9 cellular contexts compared by ENCODE assay signal in the genomic region with DNA sequence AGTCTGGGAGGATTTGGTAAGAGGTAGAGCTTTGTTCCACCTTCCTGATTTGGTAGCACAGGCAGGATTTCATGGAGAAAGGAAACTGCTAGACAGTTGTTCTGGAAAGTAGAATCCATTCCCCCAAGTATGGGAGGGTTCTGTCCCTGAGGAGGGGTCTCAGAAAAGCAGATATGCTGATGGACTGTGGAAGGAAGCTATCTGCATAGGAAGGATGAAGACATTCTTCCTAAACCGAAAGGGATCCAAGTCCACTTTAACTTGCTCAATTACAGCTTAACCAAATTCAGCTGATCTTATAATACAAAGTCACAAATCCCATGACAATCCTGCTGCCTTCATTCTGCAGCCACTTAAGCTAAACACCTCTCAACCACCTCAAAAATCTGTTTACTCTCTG. TPM values are rescaled to one million over a fixed set of nuclear protein-coding genes. Genes with fewer than 3 reads are reported as not detected.
DNase-seq lines count a peak whose midpoint lies in the region; ATAC-seq and TF ChIP-seq lines count a peak whose summit lies in the region.
"Had no signal": no experiment of that assay in that cellular context is flagged by ENCODE, and none has a peak within 500 bp of the region (broad histone marks: within the 10 kb centered on the region; RNA-seq: fewer than 3 reads in every experiment).

No MANE protein-coding gene starts in this region.

- peaks cover 0 to 71% (median 19%) of the 10 kb centered on the region in 12 donors for H3K4me1 ChIP-seq in heart left ventricle
- peaks cover 50% of the 10 kb centered on the region for H3K4me1 ChIP-seq in body of pancreas
- peaks cover 21% of the 10 kb centered on the region for H3K4me1 ChIP-seq in muscle layer of colon (ENCODE audit: insufficient read depth, low read length)
- H3K4me1 ChIP-seq in uterus, result no peaks in the 10 kb centered on the region

- H3K4me3 ChIP-seq in heart left ventricle (peak overlapping the region in 11 of 12 donors; percentile 11 to 98 (median 93)), body of pancreas (peak overlapping the region in 1 of 2 donors; percentile 99), muscle layer of colon (ENCODE audit: low read depth in 1 of 2, low read length in 2 of 2) (peak overlapping the region; percentile 8 to 89), uterus (peak overlapping the region; percentile 6 to 75)

- TF ChIP-seq CTCF in heart left ventricle (IDR thresholded peaks at IDR 0.05), result no peak
- TF ChIP-seq CTCF in body of pancreas (IDR thresholded peaks at IDR 0.05), result no peak
- no peak for TF ChIP-seq CTCF in uterus (IDR thresholded peaks at IDR 0.05)

- H3K36me3 ChIP-seq in heart left ventricle (no peaks in the 10 kb centered on the region), body of pancreas (replicated peaks in 1 of 2; ENCODE audit: insufficient read depth in 1 of 2, low read depth in 2 of 2) (no peaks in the 10 kb centered on the region), muscle layer of colon (ENCODE audit: insufficient read depth, low read length) (no peaks in the 10 kb centered on the region), uterus (no peaks in the 10 kb centered on the region)

- intact Hi-C loops in heart left ventricle (cut with DNase I) (loop anchor here in 6 of 10 donors (5.0 to 10.0 kb wide), 5 partner anchors 102 to 452 kb away; a partner anchor contains a TSS), left cardiac atrium (cut with DNase I) (loop anchor here in 1 of 2 donors (10.0 kb wide), 1 partner anchor 202 kb away; no protein-coding TSS in a partner anchor), body of pancreas (cut with DNase I) (no loop called here), uterus (cut with DNase I; ENCODE audit: low total_unique reads) (no loop called here)

- ATAC-seq in heart left ventricle, result no peak
- ATAC-seq in left cardiac atrium, result no peak
- ATAC-seq in body of pancreas, result no peak

- TF ChIP-seq POLR2A in heart left ventricle (IDR thresholded peaks at IDR 0.05) (no peak), body of pancreas (IDR thresholded peaks at IDR 0.05) (no peak), uterus (IDR thresholded peaks at IDR 0.05) (no peak)

- 20 to 35% (median 27%) methylated on average over 1 of the region's 1 CpG for WGBS in heart left ventricle, 4 donors
- WGBS in body of pancreas, 2 donors, result 11 to 27% methylated on average over 1 of the region's 1 CpG

- CTCF ChIA-PET in HEK293T (lab: Yijun Ruan, JAX), result interaction anchor here (0.9 to 2.3 kb wide), 3 partner anchors 12 to 218 kb away, joined by 3 to 9 read pairs (median 3); no protein-coding TSS in a partner anchor

- H3K27me3 ChIP-seq in heart left ventricle (no peaks in the 10 kb centered on the region), body of pancreas (no peaks in the 10 kb centered on the region), muscle layer of colon (ENCODE audit: control insufficient read depth in 1 of 2, insufficient read depth in 2 of 2, low read length in 2 of 2) (no peaks in the 10 kb centered on the region), uterus (no peaks in the 10 kb centered on the region)

- POLR2A ChIA-PET in HEK293T (lab: Yijun Ruan, JAX), result no interaction called here

- H3K9me3 ChIP-seq in heart left ventricle (no peaks in the 10 kb centered on the region), body of pancreas (no peaks in the 10 kb centered on the region), muscle layer of colon (ENCODE audit: low read length) (no peaks in the 10 kb centered on the region), uterus (no peaks in the 10 kb centered on the region)

- H3K9ac ChIP-seq in muscle layer of colon (ENCODE audit: low read length), result peak overlapping the region; percentile 29

- no peak for DNase-seq in heart left ventricle
- no peak for DNase-seq in left cardiac atrium
- no peak for DNase-seq in body of pancreas
- DNase-seq in uterus, result no peak
- no peak for DNase-seq in pons (ENCODE audit: low spot score)
- no peak for DNase-seq in GM19238 (ENCODE audit: insufficient read length, low spot score)
- DNase-seq in HEK293T (ENCODE audit: extremely low spot score), result no peak
- DNase-seq: NCI-H1092 had no signal

- H3K27ac ChIP-seq in heart left ventricle (peak overlapping the region in 7 of 12 donors; percentile 43 to 99 (median 95)), body of pancreas (peak overlapping the region in 3 of 4 donors; percentile 88 to 96 (median 91)), muscle layer of colon (ENCODE audit: low read depth, low read length) (peak overlapping the region; percentile 31), uterus (peak overlapping the region in 1 of 2 donors; percentile 96)

TF ChIP-seq in HEK293T, 16 proteins besides CTCF, POLR2A, EP300 and RAD21:
- TF ChIP-seq FOXA1 (IDR thresholded peaks at IDR 0.05) (no peak), ARNT (IDR thresholded peaks at IDR 0.05) (no peak), FOXM1 (IDR thresholded peaks at IDR 0.05; ENCODE audit: borderline replicate concordance) (no peak), SUZ12 (IDR thresholded peaks at IDR 0.05) (no peak), SP1 (IDR thresholded peaks at IDR 0.05) (no peak), L3MBTL2 (conservative IDR thresholded peaks at IDR 0.05) (no peak), BHLHE40 (IDR thresholded peaks at IDR 0.05; ENCODE audit: borderline replicate concordance) (no peak), ZNF384 (IDR thresholded peaks at IDR 0.05) (no peak), TARDBP (IDR thresholded peaks at IDR 0.05) (no peak), LEF1 (IDR thresholded peaks at IDR 0.05; ENCODE audit: borderline replicate concordance) (no peak)
- TF ChIP-seq, protein P1, sequence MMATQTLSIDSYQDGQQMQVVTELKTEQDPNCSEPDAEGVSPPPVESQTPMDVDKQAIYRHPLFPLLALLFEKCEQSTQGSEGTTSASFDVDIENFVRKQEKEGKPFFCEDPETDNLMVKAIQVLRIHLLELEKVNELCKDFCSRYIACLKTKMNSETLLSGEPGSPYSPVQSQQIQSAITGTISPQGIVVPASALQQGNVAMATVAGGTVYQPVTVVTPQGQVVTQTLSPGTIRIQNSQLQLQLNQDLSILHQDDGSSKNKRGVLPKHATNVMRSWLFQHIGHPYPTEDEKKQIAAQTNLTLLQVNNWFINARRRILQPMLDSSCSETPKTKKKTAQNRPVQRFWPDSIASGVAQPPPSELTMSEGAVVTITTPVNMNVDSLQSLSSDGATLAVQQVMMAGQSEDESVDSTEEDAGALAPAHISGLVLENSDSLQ (IDR thresholded peaks at IDR 0.05), result no peak

RNA-seq across cellular contexts. Expression of a gene that starts 2.6 kb away (rescaled TPM):
- 10 to 100 TPM in 8 of 9 donors, 1 to 10 TPM in 1; 7.0 to 30.6 (median 20.6) TPM for total RNA-seq in heart left ventricle
- polyA plus RNA-seq in heart left ventricle, result 1 to 10 TPM; 5.6 to 9.6 TPM
- total RNA-seq in left cardiac atrium, result 10 to 100 TPM; 30.3 to 45.0 TPM
- 100 to 1,000 TPM in 1 of 2 donors, 10 to 100 TPM in 1; 85.4 to 109 TPM for total RNA-seq in body of pancreas
- total RNA-seq in uterus, result 10 to 100 TPM; 30.0 to 99.0 (median 69.8) TPM

Comparison
In these comparisons a context has a peak if more than half of its experiments do, and no peak if none do; other contexts are left out.
1. intact Hi-C loops: an anchor here in heart left ventricle (5.0 to 10.0 kb wide); none called in body of pancreas and uterus.